ENCODE assay signal across 19 cellular contexts in genomic region chr1:230761443-230762167, GRCh38. TPM values are rescaled to one million over a fixed set of nuclear protein-coding genes. Genes with fewer than 3 reads are reported as not detected.
DNase-seq lines count a peak whose midpoint lies in the region; ATAC-seq, FAIRE-seq and TF ChIP-seq lines count a peak whose summit lies in the region.
"Had no signal": no experiment of that assay in that cellular context is flagged by ENCODE, and none has a peak within 500 bp of the region (broad histone marks: within the 10 kb centered on the region; RNA-seq: fewer than 3 reads in every experiment).

No MANE protein-coding gene starts in this region.

- H3K27me3 Mint-ChIP-seq in Caco-2 (ENCODE audit: insufficient read depth, unreplicated experiment) (no peaks in the 10 kb centered on the region), T-helper 17 cell (peaks cover 30% of the 10 kb centered on the region), neural crest cell (ENCODE audit: low read depth) (no peaks in the 10 kb centered on the region)
- peaks cover 17% of the 10 kb centered on the region for H3K27me3 Mint-ChIP-seq in activated CD8-positive, alpha-beta memory T cell treated with anti-CD3 and anti-CD28 coated beads, Interleukin-2, amount 10 ng/mL, durations not matched to agents 7 days and 5 days

- no TSS peak for BruUV-seq in Caco-2 (replicated peaks; lab: Mats Ljungman, UMichigan)

- H3K36me3 ChIP-seq in Caco-2 (ENCODE audit: control insufficient read depth, insufficient read depth, low read length) (no peaks in the 10 kb centered on the region), H1 (ENCODE audit: control insufficient read depth in 2 of 4, insufficient read depth in 4 of 4, low read length in 3 of 4) (no peaks in the 10 kb centered on the region)
- H3K36me3 ChIP-seq: BE2C had no signal

- no peak overlapping the region for H2BK20ac ChIP-seq in H1 (ENCODE audit: low read length)

- H3K27ac ChIP-seq in H1 (ENCODE audit: low read depth, low read length), result no peak overlapping the region
- H3K27ac ChIP-seq: C4-2B had no signal

- TF ChIP-seq EP300 in H1 (IDR thresholded peaks at IDR 0.05; ENCODE audit: borderline replicate concordance in 1 of 2, low read depth in 2 of 2, low read length in 2 of 2), result no peak

- H2AK5ac ChIP-seq in H1 (ENCODE audit: low read depth, low read length), result no peak overlapping the region

- H3K18ac ChIP-seq in H1 (ENCODE audit: extremely low read depth, low read length), result no peak overlapping the region

- H3K56ac ChIP-seq in H1 (replicated peaks; ENCODE audit: insufficient read length, low read depth, low read length), result no peak overlapping the region

- H4K91ac ChIP-seq in H1 (replicated peaks; ENCODE audit: insufficient read length, low read length), result no peak overlapping the region

- H3K23ac ChIP-seq in H1 (ENCODE audit: insufficient read length), result no peak overlapping the region

- no peak for TF ChIP-seq POLR2A in H1 (IDR thresholded peaks at IDR 0.05; ENCODE audit: control extremely low read depth in 1 of 2, low read depth in 2 of 2, low read length in 2 of 2)

- H3K79me2 ChIP-seq in H1 (ENCODE audit: control insufficient read depth in 1 of 2, insufficient read depth in 2 of 2, low read length in 2 of 2), result no peaks in the 10 kb centered on the region

- H3K27me3 ChIP-seq in Caco-2 (replicated peaks; ENCODE audit: control insufficient read depth, insufficient read depth, low read length) (no peaks in the 10 kb centered on the region), H1 (replicated peaks in 1 of 4; ENCODE audit: control insufficient read depth in 3 of 4, extremely low read depth in 1 of 4, insufficient read depth in 3 of 4, low read length in 3 of 4) (no peaks in the 10 kb centered on the region)
- H3K27me3 ChIP-seq: BE2C had no signal

- H3K36me3 Mint-ChIP-seq in Caco-2 (ENCODE audit: insufficient read depth, unreplicated experiment) (no peaks in the 10 kb centered on the region), T-helper 17 cell (ENCODE audit: low read depth) (peaks cover 3% of the 10 kb centered on the region), neural crest cell (ENCODE audit: low read depth) (no peaks in the 10 kb centered on the region)
- no peaks in the 10 kb centered on the region for H3K36me3 Mint-ChIP-seq in activated CD8-positive, alpha-beta memory T cell treated with anti-CD3 and anti-CD28 coated beads, Interleukin-2, amount 10 ng/mL, durations not matched to agents 7 days and 5 days
- H3K36me3 Mint-ChIP-seq: CD4-positive, alpha-beta memory T cell had no signal

- H4K8ac ChIP-seq in H1 (ENCODE audit: extremely low read depth, insufficient read depth, low read length), result 0 out of 2 replicates have a peak overlapping the region, but pooled peaks have one; percentile 36

- POLR2A ChIA-PET in Caco-2 (lab: Charles Lee), result no interaction called here
- POLR2A ChIA-PET in H1 (lab: Charles Lee; ENCODE audit: partially characterized antibody), result interaction anchor here (1.8 kb wide), 1 partner anchor 9 kb away, joined by 3 read pairs; no protein-coding TSS in a partner anchor

- WGBS in H1 (ENCODE audit: extremely low coverage in 1 of 2, insufficient coverage in 1 of 2, insufficient read length in 1 of 2, insufficient replicate concordance in 2 of 2, low coverage in 1 of 2, low lambda C conversion rate in 2 of 2, missing lambda C conversion rate in 1 of 2), 2 experiments, result 87% methylated on average over 8 of the region's 8 CpGs; no CpG with 5 or more reads in 1 of the 2 experiments

- H3K4me1 Mint-ChIP-seq in Caco-2 (ENCODE audit: low read depth, unreplicated experiment), result peaks cover 23% of the 10 kb centered on the region
- H3K4me1 Mint-ChIP-seq in T-helper 17 cell, result no peaks in the 10 kb centered on the region
- peaks cover 10% of the 10 kb centered on the region for H3K4me1 Mint-ChIP-seq in neural crest cell
- no peaks in the 10 kb centered on the region for H3K4me1 Mint-ChIP-seq in activated CD8-positive, alpha-beta memory T cell treated with anti-CD3 and anti-CD28 coated beads, Interleukin-2, amount 10 ng/mL, durations not matched to agents 7 days and 5 days
- H3K4me1 Mint-ChIP-seq: CD4-positive, alpha-beta memory T cell had no signal

- no peak overlapping the region for H3K14ac ChIP-seq in H1 (ENCODE audit: insufficient read length)

- H4K20me1 ChIP-seq in H1 (replicated peaks in 1 of 2; ENCODE audit: control insufficient read depth in 1 of 2, insufficient read depth in 2 of 2, low read length in 2 of 2), result no peaks in the 10 kb centered on the region

- no peak overlapping the region for H2BK5ac ChIP-seq in H1 (ENCODE audit: low read depth, low read length)

- intact Hi-C loops in Caco-2 (cut with micrococcal nuclease; ENCODE audit: unreplicated experiment), result loop anchor here (2.0 kb wide), 2 partner anchors 33 to 53 kb away; no protein-coding TSS in a partner anchor

- no peak overlapping the region for H2BK15ac ChIP-seq in H1 (ENCODE audit: low read length)

- DNase-seq in Caco-2, result no peak
- DNase-seq in T-helper 17 cell, result no peak
- no peak for DNase-seq in H1 (ENCODE audit: low read depth in 1 of 2, low spot score in 2 of 2)
- no peak for DNase-seq in neural crest cell (ENCODE audit: low read depth, low spot score)
- DNase-seq in activated CD8-positive, alpha-beta memory T cell treated with anti-CD3 and anti-CD28 coated beads, Interleukin-2, amount 10 ng/mL, durations not matched to agents 7 days and 5 days, result no peak
- no peak for DNase-seq in NK-92 treated with Interleukin-12 subunit alpha and Interleukin-12 subunit beta, amount 100 ng/mL, for 24 hours (lab: John Stamatoyannopoulos, UW)
- DNase-seq: BE2C; CD4-positive, alpha-beta memory T cell; DMS153; DMS79 treated with DMSO at 0.1 percent for 48 hours; EL had no signal

- CTCF ChIA-PET in Caco-2 (lab: Charles Lee), result interaction anchor here (1.0 to 1.9 kb wide), 3 partner anchors 11 to 53 kb away, joined by 3 to 7 read pairs (median 3); no protein-coding TSS in a partner anchor
- CTCF ChIA-PET in H1 (lab: Charles Lee; ENCODE audit: partially characterized antibody), result interaction anchor here (0.8 to 6.2 kb wide), 11 partner anchors 9 to 47 kb away, joined by 3 to 36 read pairs (median 4); partner anchors contain the start of genes AGT and CAPN9
- CTCF ChIA-PET in activated CD8-positive, alpha-beta memory T cell treated with anti-CD3 and anti-CD28 coated beads, Interleukin-2, amount 10 ng/mL, durations not matched to agents 7 days and 5 days (lab: Charles Lee), result no interaction called here

- no peak overlapping the region for H3K4ac ChIP-seq in H1 (replicated peaks; ENCODE audit: insufficient read length, low read depth, low read length)

- no peak overlapping the region for H2BK12ac ChIP-seq in H1 (ENCODE audit: low read depth, low read length)

- FAIRE-seq in H1 (lab: Jason Lieb, UNC), result no peak
- FAIRE-seq: A204.1, D721Med, G401.6, GM12892 had no signal

- ATAC-seq in T-helper 17 cell (no peak), HG02885 (IDR thresholded peaks at IDR 0.05; ENCODE audit: poor library complexity, unreplicated experiment) (no peak), HG02884 (IDR thresholded peaks at IDR 0.05; ENCODE audit: unreplicated experiment) (no peak)
- ATAC-seq in activated CD8-positive, alpha-beta memory T cell treated with anti-CD3 and anti-CD28 coated beads, Interleukin-2, amount 10 ng/mL, durations not matched to agents 7 days and 5 days, result no peak
- ATAC-seq: HCT116 had no signal

- H3K9me3 ChIP-seq in Caco-2, result no peaks in the 10 kb centered on the region
- H3K9me3 ChIP-seq in T-helper 17 cell (ENCODE audit: control insufficient read depth, low read length, poor library complexity, severe bottlenecking), result no peaks in the 10 kb centered on the region
- 0 out of 4 replicates have a peak, but pooled peaks cover 0 to 3% of the 10 kb centered on the region in 2 experiments for H3K9me3 ChIP-seq in H1 (ENCODE audit: insufficient read depth in 2 of 2, low read depth in 1 of 2, low read length in 1 of 2)
- H3K9me3 ChIP-seq: BE2C had no signal

- no peak overlapping the region for H2AFZ ChIP-seq in H1 (ENCODE audit: low read length)

- TF ChIP-seq CTCF in Caco-2 (IDR thresholded peaks at IDR 0.05; ENCODE audit: insufficient read depth in 1 of 2, low read depth in 1 of 2, low read length in 1 of 2, severe bottlenecking in 1 of 2, unreplicated experiment in 1 of 2) (no peak), H1 (IDR thresholded peaks at IDR 0.05; ENCODE audit: control extremely low read depth in 1 of 3, insufficient read depth in 1 of 3, low read depth in 1 of 3, low read length in 3 of 3) (no peak), neural crest cell (conservative IDR thresholded peaks at IDR 0.05) (no peak)

- H3K4me2 ChIP-seq in H1 (ENCODE audit: insufficient read depth in 1 of 2, low read depth in 2 of 2, low read length in 2 of 2), result no peak overlapping the region

- no peak overlapping the region for H3K9ac ChIP-seq in H1 (replicated peaks in 1 of 4; ENCODE audit: extremely low read depth in 1 of 4, low read depth in 3 of 4, low read length in 3 of 4)

- TF ChIP-seq RAD21 in H1 (IDR thresholded peaks at IDR 0.05 in 1 of 2, conservative IDR thresholded peaks at IDR 0.05 in 1 of 2; ENCODE audit: low read depth in 2 of 2, low read length in 2 of 2), result no peak

- H3K4me1 ChIP-seq in Caco-2 (peaks cover 14% of the 10 kb centered on the region), H1 (replicated peaks in 1 of 4; ENCODE audit: control insufficient read depth in 3 of 4, insufficient read depth in 4 of 4, low read length in 3 of 4) (peaks cover 0 to 4% (median 0%) of the 10 kb centered on the region in 4 experiments; a peak in 2 of 7 replicates)

- H3K9me3 Mint-ChIP-seq in Caco-2 (ENCODE audit: unreplicated experiment) (no peaks in the 10 kb centered on the region), neural crest cell (peaks cover 2% of the 10 kb centered on the region)
- H3K9me3 Mint-ChIP-seq in activated CD8-positive, alpha-beta memory T cell treated with anti-CD3 and anti-CD28 coated beads, Interleukin-2, amount 10 ng/mL, durations not matched to agents 7 days and 5 days (ENCODE audit: low read depth), result no peaks in the 10 kb centered on the region

- H3K4me3 Mint-ChIP-seq in Caco-2 (ENCODE audit: unreplicated experiment), result no peak overlapping the region
- H3K4me3 Mint-ChIP-seq in T-helper 17 cell, result no peak overlapping the region
- H3K4me3 Mint-ChIP-seq in neural crest cell, result no peak overlapping the region
- H3K4me3 Mint-ChIP-seq in activated CD8-positive, alpha-beta memory T cell treated with anti-CD3 and anti-CD28 coated beads, Interleukin-2, amount 10 ng/mL, durations not matched to agents 7 days and 5 days, result no peak overlapping the region
- H3K4me3 Mint-ChIP-seq: CD4-positive, alpha-beta memory T cell had no signal

- H2BK120ac ChIP-seq in H1 (replicated peaks; ENCODE audit: low read depth, low read length), result no peak overlapping the region

- no peaks in the 10 kb centered on the region for H3K23me2 ChIP-seq in H1 (ENCODE audit: low read depth, low read length)

- H4K5ac ChIP-seq in H1 (ENCODE audit: insufficient read length, low read depth, low read length), result no peak overlapping the region

- no peak overlapping the region for H3K4me3 ChIP-seq in Caco-2 (ENCODE audit: low read depth, low read length)
- no peak overlapping the region for H3K4me3 ChIP-seq in H1 (ENCODE audit: extremely low read depth in 1 of 4, insufficient read depth in 2 of 4, low read depth in 3 of 4, low read length in 4 of 4)

- H3K27ac Mint-ChIP-seq in Caco-2 (ENCODE audit: unreplicated experiment), result peak overlapping the region; percentile 72
- peak overlapping the region; percentile 2 for H3K27ac Mint-ChIP-seq in T-helper 17 cell
- peak overlapping the region; percentile 89 for H3K27ac Mint-ChIP-seq in neural crest cell (ENCODE audit: unreplicated experiment)
- no peak overlapping the region for H3K27ac Mint-ChIP-seq in activated CD8-positive, alpha-beta memory T cell treated with anti-CD3 and anti-CD28 coated beads, Interleukin-2, amount 10 ng/mL, durations not matched to agents 7 days and 5 days
- H3K27ac Mint-ChIP-seq: CD4-positive, alpha-beta memory T cell had no signal

- H3K79me1 ChIP-seq in H1 (ENCODE audit: low read depth, low read length), result no peaks in the 10 kb centered on the region

RNA-seq across cellular contexts. Expression of gene CAPN9, which starts 14.4 kb away (rescaled TPM):
- 0.28 and 0.39 TPM in 2 replicates for total RNA-seq in Caco-2 (2022)
- total RNA-seq in T-helper 17 cell, result not detected
- total RNA-seq in H1 (2021; fragmentation: NEBNext Ultra II Directional; extraction: Animal tissue kit (Norgen Biotek cat#: 25700)), result 0.22 and 0.44 TPM in 2 replicates
- polyA plus RNA-seq in H1 (2011; rRNA removed), result 0.46 and 0.76 TPM in 2 replicates
- 0.57 TPM for polyA plus RNA-seq in H1 (2011; cell fraction: cytosol; rRNA removed)
- 1.3 TPM for polyA plus RNA-seq in H1 (2011; cell fraction: nucleus; rRNA removed)
- 0.31 to 0.70 TPM (median 0.55 TPM) in 3 of 4 replicates, not detected in the other for polyA plus RNA-seq in H1 (2012, experiment 1 of 2)
- 0.35 TPM for polyA plus RNA-seq in H1 (2012, experiment 2 of 2)
- polyA plus RNA-seq in H1 (2013, experiment 1 of 2), result 0.24 TPM
- 0.24 TPM for polyA plus RNA-seq in H1 (2013, experiment 2 of 2)
- polyA minus RNA-seq in H1 (2011; rRNA and poly(A)+ RNA removed), result 0.17 and 1.4 TPM in 2 replicates
- not detected for polyA minus RNA-seq in H1 (2011; cell fraction: cytosol; rRNA and poly(A)+ RNA removed)
- 1.2 TPM for polyA minus RNA-seq in H1 (2011; cell fraction: nucleus; rRNA and poly(A)+ RNA removed)
- 2.0 and 4.0 TPM in 2 replicates for total RNA-seq in neural crest cell
- total RNA-seq in activated CD8-positive, alpha-beta memory T cell treated with anti-CD3 and anti-CD28 coated beads, Interleukin-2, amount 10 ng/mL, durations not matched to agents 7 days and 5 days, result not detected
- total RNA-seq: CD4-positive, alpha-beta memory T cell had no signal

RNA-seq across cellular contexts. Expression of gene AGT, which starts 47.7 kb away (rescaled TPM):
- total RNA-seq in Caco-2 (2022), result 38.6 and 41.9 TPM in 2 replicates
- total RNA-seq in T-helper 17 cell, result not detected
- total RNA-seq in H1 (2021; fragmentation: NEBNext Ultra II Directional; extraction: Animal tissue kit (Norgen Biotek cat#: 25700)), result not detected in 2 replicates
- polyA plus RNA-seq in H1 (2011; rRNA removed), result 0.20 and 0.27 TPM in 2 replicates
- 0.31 TPM for polyA plus RNA-seq in H1 (2011; cell fraction: cytosol; rRNA removed)
- polyA plus RNA-seq in H1 (2011; cell fraction: nucleus; rRNA removed), result 0.13 TPM
- not detected in 4 replicates for polyA plus RNA-seq in H1 (2012, experiment 1 of 2)
- polyA plus RNA-seq in H1 (2012, experiment 2 of 2), result not detected
- 0.08 TPM for polyA plus RNA-seq in H1 (2013, experiment 1 of 2)
- polyA plus RNA-seq in H1 (2013, experiment 2 of 2), result 0.11 TPM
- polyA minus RNA-seq in H1 (2011; rRNA and poly(A)+ RNA removed), result 0.12 TPM in 1 of 2 replicates, not detected in the other
- not detected for polyA minus RNA-seq in H1 (2011; cell fraction: cytosol; rRNA and poly(A)+ RNA removed)
- not detected for polyA minus RNA-seq in H1 (2011; cell fraction: nucleus; rRNA and poly(A)+ RNA removed)
- total RNA-seq in neural crest cell, result 0.16 and 0.26 TPM in 2 replicates
- total RNA-seq in activated CD8-positive, alpha-beta memory T cell treated with anti-CD3 and anti-CD28 coated beads, Interleukin-2, amount 10 ng/mL, durations not matched to agents 7 days and 5 days, result not detected
- total RNA-seq: CD4-positive, alpha-beta memory T cell had no signal
- polyA plus RNA-seq: CD4-positive, alpha-beta memory T cell had no signal

Comparison
In these comparisons a context has a peak if more than half of its experiments do, and no peak if none do; other contexts are left out.
1. RNA of gene AGT, which starts 47.7 kb away (total RNA-seq): 38.6 to 41.9 TPM in Caco-2; 0.16 to 0.26 TPM in neural crest cell, not detected in T-helper 17 cell, not detected in H1 and not detected in activated CD8-positive, alpha-beta memory T cell treated with anti-CD3 and anti-CD28 coated beads, Interleukin-2, amount 10 ng/mL, durations not matched to agents 7 days and 5 days; every median in the first group is over 10 times any median in the second.